25 cellular contexts compared by ENCODE assay signal in the genomic region with DNA sequence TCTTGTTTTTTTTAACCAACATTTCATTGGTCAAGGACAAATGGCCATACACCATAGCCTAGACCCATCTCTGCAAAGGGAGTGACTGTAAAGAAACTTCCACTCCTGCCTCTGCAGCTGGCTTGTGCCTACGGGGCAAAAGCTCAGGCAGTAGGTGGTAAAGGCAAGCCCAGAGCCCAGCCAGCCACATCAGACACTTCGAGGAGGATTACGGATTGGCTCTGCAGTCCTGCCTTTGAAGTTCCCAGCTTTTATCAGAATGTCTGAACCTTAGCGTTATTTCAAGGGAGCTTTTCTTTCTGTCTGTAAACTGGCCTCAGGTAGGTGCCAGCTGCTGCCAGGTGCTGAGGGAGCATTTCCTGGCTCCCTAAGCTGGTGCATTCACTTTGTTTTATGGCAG. TPM values are rescaled to one million over a fixed set of nuclear protein-coding genes. Genes with fewer than 3 reads are reported as not detected.
A peak's percentile ranks its signal among the peaks of the same experiment; 100 is the strongest.
DNase-seq lines count a peak whose midpoint lies in the region; ATAC-seq and TF ChIP-seq lines count a peak whose summit lies in the region.
"Had no signal": no experiment of that assay in that cellular context is flagged by ENCODE, and none has a peak within 500 bp of the region (broad histone marks: within the 10 kb centered on the region; RNA-seq: fewer than 3 reads in every experiment).

No MANE protein-coding gene starts in this region.

- H3K27ac ChIP-seq in BLaER1: no peak overlapping the region
- H3K27ac ChIP-seq in H9 (ENCODE audit: insufficient read length, low read depth, low read length): no peak overlapping the region
- H3K27ac ChIP-seq: cardiac muscle cell, dorsolateral prefrontal cortex, gastroesophageal sphincter, GM23248, prostate gland had no signal

- H3K9me3 ChIP-seq in BLaER1 (peaks cover 8% of the 10 kb centered on the region), H9 (ENCODE audit: control insufficient read depth, low read depth, low read length) (no peaks in the 10 kb centered on the region), T-helper 17 cell (ENCODE audit: control insufficient read depth, low read length, poor library complexity, severe bottlenecking) (no peaks in the 10 kb centered on the region)
- H3K9me3 ChIP-seq: prostate gland had no signal

- H3K36me3 ChIP-seq in BLaER1: no peaks in the 10 kb centered on the region
- H3K36me3 ChIP-seq: cardiac muscle cell, gastroesophageal sphincter, prostate gland had no signal

- H3K27ac Mint-ChIP-seq in H9 (no peak overlapping the region), T-helper 17 cell (no peak overlapping the region)
- H3K27ac Mint-ChIP-seq: stimulated activated naive B cell treated with anti-CD40 and anti-IgM and Interleukin-4, amounts not matched to agents 10 μg/mL and 1 μg/mL and 100 μg/mL, for 72 hours had no signal

- H2BK15ac ChIP-seq in H9 (ENCODE audit: low read depth, low read length): no peak overlapping the region

- H3K23ac ChIP-seq in H9 (ENCODE audit: insufficient read length, low read depth, low read length): no peak overlapping the region

- peaks cover 80% of the 10 kb centered on the region for H3K4me1 ChIP-seq in BLaER1
- no peaks in the 10 kb centered on the region; the same call in 1 of the 2 replicates for H3K4me1 ChIP-seq in H9 (ENCODE audit: insufficient read depth, low read length)
- H3K4me1 ChIP-seq: prostate gland had no signal

- no CpG with 5 or more reads among the region's 4 CpGs for whole genome bisulfite sequencing in H9 (ENCODE audit: extremely low coverage, insufficient read length, low lambda C conversion rate)

- no peaks in the 10 kb centered on the region for H3K23me2 ChIP-seq in H9 (ENCODE audit: insufficient read length, low read depth, low read length, poor library complexity, severe bottlenecking)

- H4K91ac ChIP-seq in H9 (ENCODE audit: insufficient read length, low read depth, low read length): no peak overlapping the region

- no peak overlapping the region for H2BK120ac ChIP-seq in H9 (ENCODE audit: low read depth, low read length, poor library complexity, severe bottlenecking)

- H3K4me3 ChIP-seq in BLaER1: no peak overlapping the region
- H3K4me3 ChIP-seq: cardiac muscle cell, dorsolateral prefrontal cortex, gastroesophageal sphincter, GM12878, GM23248, prostate gland had no signal

- H3K36me3 Mint-ChIP-seq in H9 (ENCODE audit: insufficient read depth in 1 of 3, low read depth in 3 of 3) (peaks cover 2 to 12% (median 8%) of the 10 kb centered on the region in 3 experiments; a peak in 5 of 7 replicates), T-helper 17 cell (ENCODE audit: low read depth) (no peaks in the 10 kb centered on the region)

- H3K79me2 ChIP-seq in H9 (ENCODE audit: insufficient read depth, low read length): no peaks in the 10 kb centered on the region; the same call in 1 of the 2 replicates

- DNase-seq in H9 (no peak), T-helper 17 cell (no peak), left colon (no peak), AG08395 (ENCODE audit: low spot score) (no peak), NCI-H2081 (lab: John Stamatoyannopoulos, UW) (no peak), Right ventricle myocardium inferior (ENCODE audit: missing footprints) (no peak)
- DNase-seq: activated gamma-delta T cell; amygdala; DMS153; dorsolateral prefrontal cortex; GM23248; KBM-7; left cardiac atrium; NCI-H1694 treated with DMSO at 0.1 percent for 48 hours; NCI-H226; NCI-H82; stimulated activated CD4-positive, alpha-beta T cell treated with anti-CD3 and anti-CD28 coated beads, Interleukin-1b, Interleukin-23, amount 100 ng/mL, for 48 hours; stimulated activated naive B cell treated with anti-CD40 and anti-IgM and Interleukin-4, amounts not matched to agents 10 μg/mL and 1 μg/mL and 100 μg/mL, for 72 hours had no signal

- no peak overlapping the region for H3K56ac ChIP-seq in H9 (ENCODE audit: insufficient read length, low read depth, low read length)

- H2BK20ac ChIP-seq in H9 (ENCODE audit: low read depth, low read length, poor library complexity, severe bottlenecking): no peak overlapping the region

- H3K27me3 ChIP-seq in BLaER1 (no peaks in the 10 kb centered on the region), H9 (ENCODE audit: insufficient read depth, low read length) (no peaks in the 10 kb centered on the region)
- H3K27me3 ChIP-seq: cardiac muscle cell, dorsolateral prefrontal cortex, gastroesophageal sphincter had no signal

- peaks cover 11 to 13% of the 10 kb centered on the region in 2 experiments for H3K9me3 Mint-ChIP-seq in H9

- H3T11ph ChIP-seq in H9 (ENCODE audit: low read length): no peak overlapping the region

- H3K4me3 Mint-ChIP-seq in H9: no peak overlapping the region
- no peak overlapping the region for H3K4me3 Mint-ChIP-seq in T-helper 17 cell
- H3K4me3 Mint-ChIP-seq: stimulated activated naive B cell treated with anti-CD40 and anti-IgM and Interleukin-4, amounts not matched to agents 10 μg/mL and 1 μg/mL and 100 μg/mL, for 72 hours had no signal

- no peak overlapping the region for H3K18ac ChIP-seq in H9 (ENCODE audit: insufficient read length, low read depth, low read length)

- peak; percentile 41 for ATAC-seq in T-helper 17 cell
- peak; percentile 44 for ATAC-seq in left colon
- ATAC-seq in GM21737 (IDR thresholded peaks at IDR 0.05; ENCODE audit: unreplicated experiment): no peak
- ATAC-seq in Right ventricle myocardium inferior: no peak
- ATAC-seq: gastroesophageal sphincter; GM12878; left cardiac atrium; stimulated activated naive B cell treated with anti-CD40 and anti-IgM and Interleukin-4, amounts not matched to agents 10 μg/mL and 1 μg/mL and 100 μg/mL, for 72 hours had no signal

- intact Hi-C loops in left colon (cut with DNase I, micrococcal nuclease): no loop called here
- intact Hi-C loops in Right ventricle myocardium inferior (cut with DNase I): no loop called here

- H3K4me1 Mint-ChIP-seq in H9 (peaks cover 18 to 25% of the 10 kb centered on the region in 2 experiments), T-helper 17 cell (peaks cover 34% of the 10 kb centered on the region)

- peak overlapping the region; percentile 49; the same call in 1 of the 2 replicates for H3K14ac ChIP-seq in H9 (ENCODE audit: insufficient read depth, low read length)

- H4K20me1 ChIP-seq in BLaER1: peaks cover 42% of the 10 kb centered on the region
- H4K20me1 ChIP-seq in H9 (ENCODE audit: control insufficient read depth, insufficient read depth, insufficient read length): no peaks in the 10 kb centered on the region

- H3K4ac ChIP-seq in H9 (ENCODE audit: low read depth, low read length): no peak overlapping the region

- no peak overlapping the region for H4K5ac ChIP-seq in H9 (ENCODE audit: insufficient read length, low read depth, low read length)

- no peak overlapping the region for H2BK12ac ChIP-seq in H9 (ENCODE audit: insufficient read length, low read depth, low read length)

- H3K4me2 ChIP-seq in BLaER1 (peak overlapping the region; percentile 24), H9 (ENCODE audit: insufficient read depth, insufficient read length, low read length) (no peak overlapping the region)

- H3K9ac ChIP-seq in BLaER1 (no peak overlapping the region), H9 (ENCODE audit: extremely low read depth, insufficient read length, low read length) (no peak overlapping the region)
- H3K9ac ChIP-seq: GM23248 had no signal

- H3K27me3 Mint-ChIP-seq in H9 (ENCODE audit: low read depth) (no peaks in the 10 kb centered on the region), T-helper 17 cell (no peaks in the 10 kb centered on the region)
- H3K27me3 Mint-ChIP-seq: CD4-positive, CD25-positive, alpha-beta regulatory T cell; stimulated activated naive B cell treated with anti-CD40 and anti-IgM and Interleukin-4, amounts not matched to agents 10 μg/mL and 1 μg/mL and 100 μg/mL, for 72 hours had no signal

- no peak for TF ChIP-seq CTCF in H9 (conservative IDR thresholded peaks at IDR 0.05)

- H4K8ac ChIP-seq in H9 (replicated peaks; ENCODE audit: insufficient read length, low read depth, low read length): no peak overlapping the region

- no peak overlapping the region for H2BK5ac ChIP-seq in H9 (ENCODE audit: insufficient read length, low read length)

- no peaks in the 10 kb centered on the region for H3K79me1 ChIP-seq in H9 (ENCODE audit: insufficient read depth, low read depth, low read length, poor library complexity, severe bottlenecking)

- no peak overlapping the region for H2AK5ac ChIP-seq in H9 (ENCODE audit: insufficient read length, low read length)

- H2AFZ ChIP-seq in H9 (ENCODE audit: low read length): no peak overlapping the region
- H2AFZ ChIP-seq: GM23248 had no signal

RNA-seq across cellular contexts. Expression of a gene that starts 15.6 kb away (rescaled TPM):
- total RNA-seq in H9 (2021): 40.7 and 42.8 TPM in 2 replicates
- 10 to 100 TPM; 11.7 to 14.4 TPM for total RNA-seq in T-helper 17 cell
- 10 to 100 TPM; 33.8 to 52.9 TPM for total RNA-seq in left colon
- total RNA-seq in Right ventricle myocardium inferior: 5.4 TPM

Comparison
In these comparisons a context has a peak if more than half of its experiments do, and no peak if none do; other contexts are left out.
1. ATAC-seq: peak in T-helper 17 cell (single experiment) and left colon (single experiment); none in GM21737 (single experiment) and Right ventricle myocardium inferior (single experiment).